14 cellular contexts compared by ENCODE assay signal in the genomic region with DNA sequence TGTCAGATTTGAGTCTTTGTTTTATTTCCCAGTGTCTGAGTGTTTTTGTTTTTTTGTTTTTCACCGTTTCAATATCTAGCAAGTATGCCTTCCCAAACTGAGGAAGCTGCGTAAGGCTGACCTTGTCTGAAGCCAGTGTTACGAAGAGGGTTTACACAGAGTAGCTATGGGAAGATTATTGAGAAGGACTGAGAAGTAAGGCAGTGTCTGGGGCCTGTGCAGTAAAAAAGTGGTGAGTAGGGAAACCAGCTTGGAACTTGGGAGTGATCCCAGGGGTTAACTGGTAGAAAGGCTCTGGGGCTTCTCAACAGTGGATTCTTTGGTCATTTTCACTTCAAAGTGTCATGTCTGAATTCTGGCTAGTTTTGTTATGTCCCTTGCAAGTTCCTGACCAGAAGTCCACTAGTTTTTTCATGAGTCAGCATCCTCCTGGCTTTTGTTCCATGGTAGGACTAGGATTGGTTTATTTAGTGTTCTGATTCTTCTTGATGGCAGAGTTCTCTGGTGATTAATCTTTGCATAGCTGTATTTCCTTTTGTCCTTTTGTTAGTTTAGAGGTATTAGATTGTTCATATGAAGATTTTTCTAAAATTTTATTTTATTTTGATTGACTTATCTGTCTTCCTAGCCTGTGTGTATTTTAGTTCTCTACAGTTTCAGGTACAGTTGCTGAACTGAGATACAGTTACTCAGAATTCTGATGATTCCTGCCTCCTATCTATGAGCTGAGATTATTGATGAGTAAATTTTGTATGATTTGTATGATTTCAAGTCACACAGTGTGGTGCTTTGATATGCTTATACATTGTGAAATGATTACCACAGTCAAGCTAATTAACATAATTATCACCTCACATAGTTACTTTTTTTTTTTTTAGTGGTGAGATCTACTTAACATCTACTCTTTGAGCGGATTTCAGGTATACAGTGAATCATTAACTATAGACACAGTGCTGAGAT. TPM values are rescaled to one million over a fixed set of nuclear protein-coding genes. Genes with fewer than 3 reads are reported as not detected.
A peak's percentile ranks its signal among the peaks of the same experiment; 100 is the strongest.
DNase-seq lines count a peak whose midpoint lies in the region; ATAC-seq, FAIRE-seq and TF ChIP-seq lines count a peak whose summit lies in the region.
"Had no signal": no experiment of that assay in that cellular context is flagged by ENCODE, and none has a peak within 500 bp of the region (broad histone marks: within the 10 kb centered on the region; RNA-seq: fewer than 3 reads in every experiment).

No MANE protein-coding gene starts in this region.

- no peak overlapping the region for H3K4me3 ChIP-seq in endothelial cell of umbilical vein (replicated peaks in 1 of 3; ENCODE audit: insufficient read depth in 1 of 3, low read depth in 1 of 3, low read length in 3 of 3)
- no peak overlapping the region for H3K4me3 ChIP-seq in skeletal muscle satellite cell (ENCODE audit: low read length)

- TF ChIP-seq POLR2A in endothelial cell of umbilical vein (IDR thresholded peaks at IDR 0.05; ENCODE audit: low read depth, low read length), result no peak

- CTCF ChIA-PET in endothelial cell of umbilical vein (lab: Charles Lee), result interaction anchor here (0.7 to 1.1 kb wide), 2 partner anchors 50 to 449 kb away, joined by 3 read pairs; no protein-coding TSS in a partner anchor

- no TSS peak for BruUV-seq in endothelial cell of umbilical vein (replicated peaks; lab: Mats Ljungman, UMichigan)

- H3K4me3 Mint-ChIP-seq in activated T-cell treated with anti-CD3 and anti-CD28 coated beads, Interleukin-2, amount 50 U/mL, for 24 hours, result no peak overlapping the region
- H3K4me3 Mint-ChIP-seq in T-helper 2 cell treated with Interferon-gamma antibody and Interleukin-4, amounts not matched to agents 5 μg/mL and 100 μg/mL, for 36 hours, result no peak overlapping the region

- H3K27me3 Mint-ChIP-seq in activated T-cell treated with anti-CD3 and anti-CD28 coated beads, Interleukin-2, amount 50 U/mL, for 24 hours, result no peaks in the 10 kb centered on the region
- H3K27me3 Mint-ChIP-seq in T-helper 2 cell treated with Interferon-gamma antibody and Interleukin-4, amounts not matched to agents 5 μg/mL and 100 μg/mL, for 36 hours (ENCODE audit: low read depth), result no peaks in the 10 kb centered on the region

- no peak for ATAC-seq in HG02885 (IDR thresholded peaks at IDR 0.05; ENCODE audit: poor library complexity, unreplicated experiment)

- TF ChIP-seq CTCF in endothelial cell of umbilical vein (IDR thresholded peaks at IDR 0.05; ENCODE audit: extremely low read depth in 1 of 2, insufficient read depth in 1 of 2, low read depth in 1 of 2, low read length in 2 of 2), result no peak

- peak overlapping the region; percentile 4 for H3K4me2 ChIP-seq in endothelial cell of umbilical vein (ENCODE audit: insufficient read depth, low read length)
- H3K4me2 ChIP-seq in skeletal muscle satellite cell (ENCODE audit: low read length), result no peak overlapping the region

- peaks cover 13 to 35% of the 10 kb centered on the region in 2 experiments for H3K36me3 ChIP-seq in endothelial cell of umbilical vein (ENCODE audit: control insufficient read depth in 2 of 2, extremely low read depth in 1 of 2, insufficient read depth in 2 of 2, low read length in 2 of 2)
- H3K36me3 ChIP-seq in skeletal muscle satellite cell (ENCODE audit: insufficient read depth, low read length), result peaks cover 83% of the 10 kb centered on the region

- POLR2A ChIA-PET in endothelial cell of umbilical vein (lab: Charles Lee), result no interaction called here

- H2AFZ ChIP-seq in endothelial cell of umbilical vein (ENCODE audit: low read depth, low read length), result no peak overlapping the region

- H3K9me3 Mint-ChIP-seq in activated T-cell treated with anti-CD3 and anti-CD28 coated beads, Interleukin-2, amount 50 U/mL, for 24 hours, result no peaks in the 10 kb centered on the region
- H3K9me3 Mint-ChIP-seq in T-helper 2 cell treated with Interferon-gamma antibody and Interleukin-4, amounts not matched to agents 5 μg/mL and 100 μg/mL, for 36 hours, result no peaks in the 10 kb centered on the region

- H3K9me1 ChIP-seq in endothelial cell of umbilical vein (replicated peaks; ENCODE audit: control insufficient read depth, extremely low read depth, insufficient read depth, low read length), result no peaks in the 10 kb centered on the region

- peak overlapping the region; percentile 44 for H3K27ac ChIP-seq in endothelial cell of umbilical vein (ENCODE audit: insufficient read depth, low read depth, low read length)

- peak overlapping the region; percentile 92 for H3K27ac Mint-ChIP-seq in activated T-cell treated with anti-CD3 and anti-CD28 coated beads, Interleukin-2, amount 50 U/mL, for 24 hours
- peak overlapping the region; percentile 26 for H3K27ac Mint-ChIP-seq in T-helper 2 cell treated with Interferon-gamma antibody and Interleukin-4, amounts not matched to agents 5 μg/mL and 100 μg/mL, for 36 hours

- peaks cover 46% of the 10 kb centered on the region for H3K4me1 Mint-ChIP-seq in activated T-cell treated with anti-CD3 and anti-CD28 coated beads, Interleukin-2, amount 50 U/mL, for 24 hours (ENCODE audit: low read depth)
- peaks cover 28% of the 10 kb centered on the region for H3K4me1 Mint-ChIP-seq in T-helper 2 cell treated with Interferon-gamma antibody and Interleukin-4, amounts not matched to agents 5 μg/mL and 100 μg/mL, for 36 hours (ENCODE audit: low read depth)

- FAIRE-seq in endothelial cell of umbilical vein (lab: Jason Lieb, UNC), result peak; percentile 67
- FAIRE-seq: endometrium, GM19239, HTR-8/SVneo had no signal

- H4K20me1 ChIP-seq in endothelial cell of umbilical vein (replicated peaks; ENCODE audit: control insufficient read depth, extremely low read depth, insufficient read depth, low read length), result peaks cover 3% of the 10 kb centered on the region

- intact Hi-C loops in endothelial cell of umbilical vein (cut with micrococcal nuclease), result no loop called here

- dilution Hi-C loops in endothelial cell of umbilical vein (cut with MboI; ENCODE audit: extremely low pct_ligation_motif_present, low sequenced_read_pairs), result no loop called here

- H3K9me3 ChIP-seq in endothelial cell of umbilical vein (replicated peaks; ENCODE audit: control insufficient read depth, insufficient read depth, low read length), result no peaks in the 10 kb centered on the region
- no peaks in the 10 kb centered on the region for H3K9me3 ChIP-seq in skeletal muscle satellite cell (replicated peaks; ENCODE audit: low read length)

- peaks cover 45% of the 10 kb centered on the region for H3K79me2 ChIP-seq in endothelial cell of umbilical vein (ENCODE audit: control insufficient read depth, insufficient read depth, low read length)

- peaks cover 98% of the 10 kb centered on the region for H3K36me3 Mint-ChIP-seq in activated T-cell treated with anti-CD3 and anti-CD28 coated beads, Interleukin-2, amount 50 U/mL, for 24 hours (ENCODE audit: low read depth)
- H3K36me3 Mint-ChIP-seq in T-helper 2 cell treated with Interferon-gamma antibody and Interleukin-4, amounts not matched to agents 5 μg/mL and 100 μg/mL, for 36 hours (ENCODE audit: low read depth), result peaks cover 83% of the 10 kb centered on the region

- H3K4me1 ChIP-seq in endothelial cell of umbilical vein (ENCODE audit: control insufficient read depth, extremely low read depth, insufficient read depth, low read length), result peaks cover 11% of the 10 kb centered on the region
- H3K4me1 ChIP-seq in skeletal muscle satellite cell (ENCODE audit: control insufficient read depth, insufficient read depth, low read length), result peaks cover 23% of the 10 kb centered on the region

- H3K27me3 ChIP-seq in endothelial cell of umbilical vein (ENCODE audit: control insufficient read depth in 2 of 2, insufficient read depth in 2 of 2, low read length in 2 of 2), result no peaks in the 10 kb centered on the region
- no peaks in the 10 kb centered on the region for H3K27me3 ChIP-seq in skeletal muscle satellite cell (ENCODE audit: control insufficient read depth, insufficient read depth, low read length)

- H3K9ac ChIP-seq in endothelial cell of umbilical vein (replicated peaks; ENCODE audit: extremely low read depth, insufficient read depth, low read length) (no peak overlapping the region), skeletal muscle satellite cell (ENCODE audit: low read depth, low read length) (peak overlapping the region; percentile 11)

- DNase-seq in activated T-cell treated with anti-CD3 and anti-CD28 coated beads, Interleukin-2, amount 50 U/mL, for 24 hours, result no peak
- DNase-seq in activated T-cell treated with anti-CD3 and anti-CD28 coated beads, Interleukin-2, amount 50 U/mL, for 48 hours, result no peak
- no peak for DNase-seq in T-helper 2 cell treated with Interferon-gamma antibody and Interleukin-4, amounts not matched to agents 5 μg/mL and 100 μg/mL, for 36 hours (ENCODE audit: low spot score)
- DNase-seq in endothelial cell of umbilical vein (ENCODE audit: low read depth, low spot score) (peak; percentile 47), Ammon's horn (ENCODE audit: low spot score) (no peak), hypothalamus (lab: John Stamatoyannopoulos, UW) (no peak)
- DNase-seq: DMS79 treated with DMSO at 0.1 percent for 48 hours, NCI-H510A treated with DMSO at 0.1 percent for 48 hours, RPMI8226 had no signal

TF ChIP-seq in endothelial cell of umbilical vein, 7 proteins besides CTCF, POLR2A, EP300 and RAD21:
- TF ChIP-seq MYC (IDR thresholded peaks at IDR 0.05; ENCODE audit: low read depth, low read length) (no peak), FOS (IDR thresholded peaks at IDR 0.05; ENCODE audit: borderline replicate concordance, insufficient read depth, low read length) (no peak), GATA2 (IDR thresholded peaks at IDR 0.05; ENCODE audit: insufficient read depth, insufficient read length, low read depth, low read length) (no peak), POLR2AphosphoS5 (IDR thresholded peaks at IDR 0.05; ENCODE audit: insufficient read depth, low read depth, low read length) (no peak), EZH2 (IDR thresholded peaks at IDR 0.05; ENCODE audit: borderline replicate concordance, low read depth, low read length, severe bottlenecking) (no peak), JUN (IDR thresholded peaks at IDR 0.05; ENCODE audit: borderline replicate concordance, insufficient read depth, insufficient read length, low read depth) (no peak)
- TF ChIP-seq, protein P1, sequence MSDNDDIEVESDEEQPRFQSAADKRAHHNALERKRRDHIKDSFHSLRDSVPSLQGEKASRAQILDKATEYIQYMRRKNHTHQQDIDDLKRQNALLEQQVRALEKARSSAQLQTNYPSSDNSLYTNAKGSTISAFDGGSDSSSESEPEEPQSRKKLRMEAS (IDR thresholded peaks at IDR 0.05; ENCODE audit: insufficient read depth, insufficient read length), result no peak

RNA-seq across cellular contexts. Expression of gene GARS1, which starts 19.0 kb away (rescaled TPM):
- total RNA-seq in endothelial cell of umbilical vein, result 194 and 206 TPM in 2 replicates
- 295 and 300 TPM in 2 replicates for polyA plus RNA-seq in endothelial cell of umbilical vein
- 315 and 360 TPM in 2 replicates for polyA plus RNA-seq in endothelial cell of umbilical vein (2011; cell fraction: cytosol; rRNA removed)
- polyA plus RNA-seq in endothelial cell of umbilical vein (2011; cell fraction: nucleus; rRNA removed), result 242 and 254 TPM in 2 replicates
- polyA plus RNA-seq in endothelial cell of umbilical vein (2012), result 164 and 212 TPM in 2 replicates
- 418 and 437 TPM in 2 replicates for polyA minus RNA-seq in endothelial cell of umbilical vein
- 208 TPM for polyA minus RNA-seq in endothelial cell of umbilical vein (2011; cell fraction: cytosol; rRNA and poly(A)+ RNA removed)
- polyA minus RNA-seq in endothelial cell of umbilical vein (2011; cell fraction: nucleus; rRNA and poly(A)+ RNA removed), result 144 and 179 TPM in 2 replicates
- total RNA-seq in skeletal muscle satellite cell (2012; rRNA removed), result 291 and 325 TPM in 2 replicates
